25 cellular contexts compared by ENCODE assay signal in genomic region chr4:55107054-55107453, GRCh38. TPM values are rescaled to one million over a fixed set of nuclear protein-coding genes. Genes with fewer than 3 reads are reported as not detected.
"Had no signal": no experiment of that assay in that cellular context is flagged by ENCODE, and none has a peak within 500 bp of the region (broad histone marks: within the 10 kb centered on the region; RNA-seq: fewer than 3 reads in every experiment).

No MANE protein-coding gene starts in this region.

- H3K9ac ChIP-seq: KMS-11 had no signal

- H3K27ac Mint-ChIP-seq: activated CD4-positive, alpha-beta memory T cell treated with anti-CD3 and anti-CD28 coated beads, Interleukin-2, amount 10 ng/mL, durations not matched to agents 7 days and 5 days; activated CD4-positive, alpha-beta T cell treated with anti-CD3 and anti-CD28 coated beads for 36 hours; activated naive CD8-positive, alpha-beta T cell treated with anti-CD3 and anti-CD28 coated beads, Interleukin-2, amount 10 ng/mL, durations not matched to agents 7 days and 5 days; T-helper 1 cell treated with Interleukin-12 subunit alpha and Interleukin-12 subunit beta and Interleukin-4 antibody, amounts not matched to agents 30 μg/mL and 1 μg/mL, for 36 hours had no signal

- H3K36me3 ChIP-seq: WERI-Rb-1 had no signal

- H3K27ac ChIP-seq: adrenal gland, KMS-11, WERI-Rb-1 had no signal

- H3K4me2 ChIP-seq: KMS-11 had no signal

- H3K9me3 Mint-ChIP-seq: activated CD4-positive, alpha-beta memory T cell treated with anti-CD3 and anti-CD28 coated beads, Interleukin-2, amount 10 ng/mL, durations not matched to agents 7 days and 5 days; activated naive CD8-positive, alpha-beta T cell treated with anti-CD3 and anti-CD28 coated beads, Interleukin-2, amount 10 ng/mL, durations not matched to agents 7 days and 5 days; T-helper 1 cell treated with Interleukin-12 subunit alpha and Interleukin-12 subunit beta and Interleukin-4 antibody, amounts not matched to agents 30 μg/mL and 1 μg/mL, for 36 hours had no signal

- ATAC-seq: activated CD4-positive, alpha-beta T cell treated with anti-CD3 and anti-CD28 coated beads for 36 hours; PC-3 had no signal

- H3K4me3 Mint-ChIP-seq: activated CD4-positive, alpha-beta memory T cell treated with anti-CD3 and anti-CD28 coated beads, Interleukin-2, amount 10 ng/mL, durations not matched to agents 7 days and 5 days; activated CD4-positive, alpha-beta T cell treated with anti-CD3 and anti-CD28 coated beads for 36 hours; activated naive CD8-positive, alpha-beta T cell treated with anti-CD3 and anti-CD28 coated beads, Interleukin-2, amount 10 ng/mL, durations not matched to agents 7 days and 5 days; T-helper 1 cell treated with Interleukin-12 subunit alpha and Interleukin-12 subunit beta and Interleukin-4 antibody, amounts not matched to agents 30 μg/mL and 1 μg/mL, for 36 hours had no signal

- H3K4me3 ChIP-seq: adrenal gland had no signal

- H3K27me3 Mint-ChIP-seq: activated CD4-positive, alpha-beta memory T cell treated with anti-CD3 and anti-CD28 coated beads, Interleukin-2, amount 10 ng/mL, durations not matched to agents 7 days and 5 days; activated naive CD8-positive, alpha-beta T cell treated with anti-CD3 and anti-CD28 coated beads, Interleukin-2, amount 10 ng/mL, durations not matched to agents 7 days and 5 days had no signal

- H3K9me3 ChIP-seq: adrenal gland had no signal

- FAIRE-seq: RCC 7860 had no signal

- H3K4me1 ChIP-seq: adrenal gland had no signal

- H3K4me1 Mint-ChIP-seq: activated CD4-positive, alpha-beta memory T cell treated with anti-CD3 and anti-CD28 coated beads, Interleukin-2, amount 10 ng/mL, durations not matched to agents 7 days and 5 days; activated CD4-positive, alpha-beta T cell treated with anti-CD3 and anti-CD28 coated beads for 36 hours; activated naive CD8-positive, alpha-beta T cell treated with anti-CD3 and anti-CD28 coated beads, Interleukin-2, amount 10 ng/mL, durations not matched to agents 7 days and 5 days had no signal

- DNase-seq: activated CD4-positive, alpha-beta memory T cell treated with anti-CD3 and anti-CD28 coated beads, Interleukin-2, amount 10 ng/mL, durations not matched to agents 7 days and 5 days; activated CD4-positive, alpha-beta T cell treated with anti-CD3 and anti-CD28 coated beads for 36 hours; activated CD4-positive, alpha-beta T cell treated with anti-CD3 and anti-CD28 coated beads, Interleukin-2, amount 50 U/mL, for 1 hour; activated naive CD4-positive, alpha-beta T cell treated with anti-CD3 and anti-CD28 coated beads, Interleukin-2, amount 50 U/mL, for 16 hours; activated naive CD8-positive, alpha-beta T cell treated with anti-CD3 and anti-CD28 coated beads, Interleukin-2, amount 10 ng/mL, durations not matched to agents 7 days and 5 days; activated T-cell treated with anti-CD3 and anti-CD28 coated beads for 4 hours; adrenal gland; anterior cingulate cortex; caudate nucleus; NCI-H1092 treated with DMSO at 0.1 percent for 48 hours; NCI-H1417 treated with DMSO at 0.1 percent for 48 hours; NCI-H1694 treated with DMSO at 0.1 percent for 48 hours; NCI-H2029 treated with DMSO at 0.1 percent for 48 hours; NCI-H345; NCI-H510A; NCI-H526 treated with DMSO at 0.1 percent for 48 hours; NCI-H82; NK-92 treated with Interleukin-12 subunit alpha and Interleukin-12 subunit beta, amount 100 ng/mL, for 24 hours; PC-3; SHP77 treated with DMSO at 0.1 percent for 48 hours; WERI-Rb-1 had no signal

- H3K36me3 Mint-ChIP-seq: activated naive CD8-positive, alpha-beta T cell treated with anti-CD3 and anti-CD28 coated beads, Interleukin-2, amount 10 ng/mL, durations not matched to agents 7 days and 5 days had no signal

- H3K27me3 ChIP-seq: adrenal gland had no signal

RNA-seq across cellular contexts. Expression of gene KDR, which starts 18.3 kb away (rescaled TPM):
- total RNA-seq: activated CD4-positive, alpha-beta memory T cell treated with anti-CD3 and anti-CD28 coated beads, Interleukin-2, amount 10 ng/mL, durations not matched to agents 7 days and 5 days; activated CD4-positive, alpha-beta T cell treated with anti-CD3 and anti-CD28 coated beads for 36 hours; activated CD8-positive, alpha-beta memory T cell treated with anti-CD3 and anti-CD28 coated beads for 36 hours; activated naive CD8-positive, alpha-beta T cell treated with anti-CD3 and anti-CD28 coated beads, Interleukin-2, amount 10 ng/mL, durations not matched to agents 7 days and 5 days had no signal
